In genomic region chr2:157087373-157088005, GRCh38 we compare ENCODE assay signal across 1 cellular context.
A peak's percentile ranks its signal among the peaks of the same experiment; 100 is the strongest.
TF ChIP-seq lines count a peak whose summit lies in the region.

No MANE protein-coding gene starts in this region.

TF ChIP-seq in IMR-90, 13 proteins besides CTCF, POLR2A, EP300 and RAD21:
- TF ChIP-seq BHLHE40 (IDR thresholded peaks at IDR 0.05; ENCODE audit: low read depth, low read length) (peak; percentile 61; the same call in 1 of the 2 replicates), CEBPB (IDR thresholded peaks at IDR 0.05; ENCODE audit: low read depth, low read length) (no peak)
